12 cellular contexts compared by ENCODE assay signal in the genomic region with DNA sequence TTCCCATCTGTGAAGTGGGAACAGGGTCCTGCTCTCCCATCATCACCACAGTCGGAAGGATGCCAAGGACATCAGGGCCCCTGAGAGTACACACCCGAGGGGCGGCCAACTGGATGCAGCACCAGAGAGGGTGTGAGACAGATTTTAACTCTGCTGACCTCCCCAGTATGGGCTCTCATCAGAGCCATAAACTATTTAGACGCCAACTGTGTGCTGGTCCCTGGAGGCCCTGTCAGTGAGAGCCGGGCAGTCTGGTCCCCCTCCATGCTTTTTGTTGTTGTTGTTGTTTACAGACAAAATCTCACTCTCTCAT. TPM values are rescaled to one million over a fixed set of nuclear protein-coding genes. Genes with fewer than 3 reads are reported as not detected.
DNase-seq lines count a peak whose midpoint lies in the region; ATAC-seq and TF ChIP-seq lines count a peak whose summit lies in the region.
"Had no signal": no experiment of that assay in that cellular context is flagged by ENCODE, and none has a peak within 500 bp of the region (broad histone marks: within the 10 kb centered on the region; RNA-seq: fewer than 3 reads in every experiment).

No MANE protein-coding gene starts in this region.

- POLR2A ChIA-PET in PC-3 (lab: Charles Lee; ENCODE audit: unreplicated experiment): no interaction called here

- H3K4me3 Mint-ChIP-seq in T-helper 1 cell treated with Interleukin-12 subunit alpha and Interleukin-12 subunit beta and Interleukin-4 antibody, amounts not matched to agents 30 μg/mL and 1 μg/mL, for 36 hours: peak overlapping the region; percentile 69
- H3K4me3 Mint-ChIP-seq in stimulated activated naive CD8-positive, alpha-beta T cell treated with anti-CD3 and anti-CD28 coated beads, Interleukin-15, amount 100 ng/mL, for 72 hours: peak overlapping the region; percentile 61 to 78

- H3K9me3 Mint-ChIP-seq in T-helper 1 cell treated with Interleukin-12 subunit alpha and Interleukin-12 subunit beta and Interleukin-4 antibody, amounts not matched to agents 30 μg/mL and 1 μg/mL, for 36 hours: no peaks in the 10 kb centered on the region
- H3K9me3 Mint-ChIP-seq in stimulated activated naive CD8-positive, alpha-beta T cell treated with anti-CD3 and anti-CD28 coated beads, Interleukin-15, amount 100 ng/mL, for 72 hours: no peaks in the 10 kb centered on the region

- peaks cover 4% of the 10 kb centered on the region for H3K27me3 Mint-ChIP-seq in T-helper 1 cell treated with Interleukin-12 subunit alpha and Interleukin-12 subunit beta and Interleukin-4 antibody, amounts not matched to agents 30 μg/mL and 1 μg/mL, for 36 hours (ENCODE audit: low read depth)
- H3K27me3 Mint-ChIP-seq in stimulated activated naive CD8-positive, alpha-beta T cell treated with anti-CD3 and anti-CD28 coated beads, Interleukin-15, amount 100 ng/mL, for 72 hours: no peaks in the 10 kb centered on the region

- BruUV-seq in PC-3 (replicated peaks; lab: Mats Ljungman, UMichigan): no TSS peak

- no peak for ATAC-seq in stimulated activated naive CD8-positive, alpha-beta T cell treated with anti-CD3 and anti-CD28 coated beads, Interleukin-15, amount 100 ng/mL, for 72 hours
- no peak for ATAC-seq in PC-3

- no peaks in the 10 kb centered on the region for H3K79me2 ChIP-seq in PC-3 (ENCODE audit: low read length)

- no peaks in the 10 kb centered on the region for H3K36me3 Mint-ChIP-seq in T-helper 1 cell treated with Interleukin-12 subunit alpha and Interleukin-12 subunit beta and Interleukin-4 antibody, amounts not matched to agents 30 μg/mL and 1 μg/mL, for 36 hours (ENCODE audit: low read depth)

- no peak overlapping the region for H3K9ac ChIP-seq in PC-3 (ENCODE audit: low read length)

- H3K27ac ChIP-seq in Peyer's patch (peak overlapping the region; percentile 36 to 80 (median 68)), esophagus squamous epithelium (peak overlapping the region in 3 of 4 donors; percentile 69 to 83 (median 80)), PC-3 (ENCODE audit: low read length) (no peak overlapping the region)
- H3K27ac ChIP-seq: ovary had no signal

- no peak overlapping the region for H3K4me3 ChIP-seq in Peyer's patch
- peak overlapping the region in 2 of 4 donors; percentile 53 to 66 for H3K4me3 ChIP-seq in esophagus squamous epithelium
- no peak overlapping the region for H3K4me3 ChIP-seq in PC-3 (ENCODE audit: low read length)

- DNase-seq in T-helper 1 cell (no peak), Peyer's patch (no peak), esophagus squamous epithelium (lab: John Stamatoyannopoulos, UW) (no peak), PC-3 (no peak), inferior parietal cortex (ENCODE audit: extremely low spot score) (no peak), NCI-H2171 treated with DMSO at 0.1 percent for 48 hours (lab: John Stamatoyannopoulos, UW) (no peak)
- no peak for DNase-seq in stimulated activated naive CD8-positive, alpha-beta T cell treated with anti-CD3 and anti-CD28 coated beads, Interleukin-15, amount 100 ng/mL, for 72 hours
- DNase-seq: 8988T, DMS79, GOT3, ovary had no signal

- H3K36me3 ChIP-seq in Peyer's patch: no peaks in the 10 kb centered on the region
- no peaks in the 10 kb centered on the region for H3K36me3 ChIP-seq in esophagus squamous epithelium
- no peaks in the 10 kb centered on the region for H3K36me3 ChIP-seq in PC-3 (ENCODE audit: low read depth, low read length)
- H3K36me3 ChIP-seq: ovary had no signal

- peaks cover 0 to 12% of the 10 kb centered on the region in 2 donors for H3K27me3 ChIP-seq in Peyer's patch
- H3K27me3 ChIP-seq in esophagus squamous epithelium: peaks cover 0 to 18% (median 0%) of the 10 kb centered on the region in 4 donors
- no peaks in the 10 kb centered on the region for H3K27me3 ChIP-seq in PC-3 (ENCODE audit: low read length)
- H3K27me3 ChIP-seq: ovary had no signal

- H3K9me2 ChIP-seq in PC-3 (replicated peaks; ENCODE audit: low read length): no peaks in the 10 kb centered on the region

- H3K9me3 ChIP-seq in Peyer's patch: no peaks in the 10 kb centered on the region
- no peaks in the 10 kb centered on the region for H3K9me3 ChIP-seq in esophagus squamous epithelium
- H3K9me3 ChIP-seq in PC-3 (ENCODE audit: low read length): no peaks in the 10 kb centered on the region
- H3K9me3 ChIP-seq: ovary had no signal

- no peak overlapping the region for H3K4me2 ChIP-seq in PC-3 (ENCODE audit: low read length)

- H4K20me1 ChIP-seq in PC-3 (ENCODE audit: low read length): no peaks in the 10 kb centered on the region

- CTCF ChIA-PET in PC-3 (lab: Charles Lee): no interaction called here

- peaks cover 64% of the 10 kb centered on the region for H3K4me1 Mint-ChIP-seq in T-helper 1 cell treated with Interleukin-12 subunit alpha and Interleukin-12 subunit beta and Interleukin-4 antibody, amounts not matched to agents 30 μg/mL and 1 μg/mL, for 36 hours (ENCODE audit: low read depth)
- peaks cover 82% of the 10 kb centered on the region for H3K4me1 Mint-ChIP-seq in stimulated activated naive CD8-positive, alpha-beta T cell treated with anti-CD3 and anti-CD28 coated beads, Interleukin-15, amount 100 ng/mL, for 72 hours

- TF ChIP-seq CTCF in Peyer's patch (IDR thresholded peaks at IDR 0.05) (no peak), esophagus squamous epithelium (IDR thresholded peaks at IDR 0.05) (no peak), PC-3 (conservative IDR thresholded peaks at IDR 0.05; ENCODE audit: low read depth, low read length) (no peak)

- no peak overlapping the region for H2AFZ ChIP-seq in PC-3 (ENCODE audit: low read length)

- intact Hi-C loops in esophagus squamous epithelium (cut with DNase I) (no loop called here), PC-3 (cut with micrococcal nuclease) (no loop called here)

- TF ChIP-seq POLR2A in Peyer's patch (IDR thresholded peaks at IDR 0.05) (no peak), esophagus squamous epithelium (IDR thresholded peaks at IDR 0.05) (no peak)

- 82 to 83% methylated on average over 2 to 4 of the region's 5 CpGs for WGBS in esophagus squamous epithelium, 2 donors

- H3K27ac Mint-ChIP-seq in T-helper 1 cell treated with Interleukin-12 subunit alpha and Interleukin-12 subunit beta and Interleukin-4 antibody, amounts not matched to agents 30 μg/mL and 1 μg/mL, for 36 hours: peak overlapping the region; percentile 93
- H3K27ac Mint-ChIP-seq in stimulated activated naive CD8-positive, alpha-beta T cell treated with anti-CD3 and anti-CD28 coated beads, Interleukin-15, amount 100 ng/mL, for 72 hours: peak overlapping the region in 1 of 2 donors; percentile 74

- H3F3A ChIP-seq in PC-3 (ENCODE audit: low read length, unreplicated experiment): no peaks in the 10 kb centered on the region

- H3K4me1 ChIP-seq in Peyer's patch (peaks cover 0 to 43% (median 38%) of the 10 kb centered on the region in 4 donors), esophagus squamous epithelium (peaks cover 28 to 78% (median 40%) of the 10 kb centered on the region in 3 donors), PC-3 (ENCODE audit: insufficient read depth, low read length) (no peaks in the 10 kb centered on the region)

RNA-seq across cellular contexts. Expression of a gene that starts 1.7 kb away (rescaled TPM):
- total RNA-seq in Peyer's patch (10 to 100 TPM in 1 of 4 donors, 1 to 10 TPM in 3; 1.1 to 38.8 (median 4.7) TPM), esophagus squamous epithelium (10 to 100 TPM in 2 of 4 donors, 1 to 10 TPM in 2; 1.2 to 12.4 (median 7.5) TPM), PC-3 (2014; rRNA removed) (not detected in 2 replicates)

RNA-seq across cellular contexts. Expression of a gene that starts 29.3 kb away (rescaled TPM):
- total RNA-seq in Peyer's patch (10 to 100 TPM in 3 of 4 donors, 1 to 10 TPM in 1; 7.0 to 21.5 (median 12.0) TPM), esophagus squamous epithelium (100 to 1,000 TPM in 1 of 4 donors, 10 to 100 TPM in 3; 22.2 to 112 (median 30.6) TPM), PC-3 (2014; rRNA removed) (15.2 and 20.4 TPM in 2 replicates)

RNA-seq across cellular contexts. Expression of a gene that starts 38.7 kb away (rescaled TPM):
- total RNA-seq in Peyer's patch (10 to 100 TPM; 17.8 to 28.5 (median 20.7) TPM), esophagus squamous epithelium (100 to 1,000 TPM in 1 of 4 donors, 10 to 100 TPM in 2, 1 to 10 TPM in 1; 4.0 to 194 (median 13.6) TPM), PC-3 (2014; rRNA removed) (15.7 and 16.5 TPM in 2 replicates)
